8 cellular contexts compared by ENCODE assay signal in the genomic region with DNA sequence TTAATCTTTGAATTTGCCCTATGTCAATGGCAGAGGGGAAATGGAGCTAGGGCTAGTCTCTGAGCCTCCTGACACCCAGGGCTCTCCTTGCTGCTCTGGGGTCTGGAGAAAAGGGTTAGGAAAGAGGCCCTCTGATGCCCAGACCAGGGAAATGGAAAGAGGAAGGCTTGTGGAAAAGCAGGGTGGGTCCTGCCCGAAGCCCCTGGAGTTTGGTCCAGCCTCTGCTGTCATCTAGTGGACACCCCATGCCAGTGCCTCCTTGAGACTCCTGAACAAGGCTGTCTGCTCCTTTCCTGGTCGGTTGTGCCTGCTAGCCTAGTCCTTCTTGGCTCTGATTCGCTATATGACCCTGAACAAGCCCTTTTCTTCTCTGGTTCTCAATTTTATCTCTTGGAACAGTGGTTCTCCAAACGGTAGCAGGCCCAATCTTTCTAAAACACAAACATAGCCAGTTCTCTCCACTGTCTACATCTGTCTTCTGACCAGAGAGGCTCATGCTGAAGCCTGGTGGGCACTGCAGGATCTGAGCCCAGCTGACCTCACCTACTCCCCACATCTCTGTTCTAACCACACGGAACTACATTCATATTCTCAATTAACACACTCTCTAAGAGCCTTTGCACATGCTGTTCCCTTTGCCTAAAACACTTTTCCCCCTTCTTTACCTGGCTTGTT. TPM values are rescaled to one million over a fixed set of nuclear protein-coding genes. Genes with fewer than 3 reads are reported as not detected.
DNase-seq lines count a peak whose midpoint lies in the region; ATAC-seq and TF ChIP-seq lines count a peak whose summit lies in the region.

No MANE protein-coding gene starts in this region.

- peak overlapping the region; percentile 6 for H2AK5ac ChIP-seq in mesenchymal stem cell (ENCODE audit: low read length, severe bottlenecking)

- WGBS in mesenchymal stem cell = 9% methylated on average over 5 of the region's 5 CpGs
- WGBS in suprapubic skin = 23% methylated on average over 5 of the region's 5 CpGs

- H3K4me2 ChIP-seq in mesenchymal stem cell (ENCODE audit: low read length, poor library complexity, severe bottlenecking) = no peak overlapping the region

- peaks cover 31% of the 10 kb centered on the region for H3K27me3 Mint-ChIP-seq in WTC11 (ENCODE audit: low read depth)

- no peak for TF ChIP-seq POLR2A in suprapubic skin (IDR thresholded peaks at IDR 0.05)

- in situ Hi-C loops in GM13977 (cut with MboI; ENCODE audit: low pct_unique_long_range_greater_than_20kb, low sequenced_read_pairs, unreplicated experiment) = no loop called here

- H3K4me3 ChIP-seq in AG04449 (ENCODE audit: low read depth, low read length) (no peak overlapping the region), mesenchymal stem cell (ENCODE audit: insufficient read depth in 1 of 2, low read depth in 1 of 2, low read length in 2 of 2) (no peak overlapping the region), suprapubic skin (no peak overlapping the region)

- no peak overlapping the region for H2BK120ac ChIP-seq in mesenchymal stem cell (ENCODE audit: low read depth, low read length)

- no peak overlapping the region for H2BK15ac ChIP-seq in mesenchymal stem cell (ENCODE audit: low read depth, poor library complexity, severe bottlenecking)

- no peak overlapping the region for H3K4me3 Mint-ChIP-seq in WTC11

- H3K9me3 ChIP-seq in mesenchymal stem cell (ENCODE audit: control insufficient read depth, low read length) = peaks cover 7% of the 10 kb centered on the region
- no peaks in the 10 kb centered on the region for H3K9me3 ChIP-seq in suprapubic skin

- no peak overlapping the region for H3K27ac Mint-ChIP-seq in WTC11

- no peaks in the 10 kb centered on the region for H3K4me1 Mint-ChIP-seq in WTC11

- H4K8ac ChIP-seq in mesenchymal stem cell (ENCODE audit: low read length) = no peak overlapping the region

- no peaks in the 10 kb centered on the region for H3K27me3 ChIP-seq in mesenchymal stem cell (ENCODE audit: control insufficient read depth in 1 of 2, insufficient read depth in 1 of 2, low read length in 2 of 2)
- H3K27me3 ChIP-seq in suprapubic skin = no peaks in the 10 kb centered on the region

- ATAC-seq in WTC11 (peak; percentile 99), HG03354 (IDR thresholded peaks at IDR 0.05; ENCODE audit: poor library complexity, severe bottlenecking, unreplicated experiment) (no peak)

- H3K23ac ChIP-seq in mesenchymal stem cell (ENCODE audit: low read length in 2 of 2) = no peak overlapping the region

- no peak overlapping the region for H4K91ac ChIP-seq in mesenchymal stem cell (ENCODE audit: low read length)

- H2BK5ac ChIP-seq in mesenchymal stem cell (ENCODE audit: low read depth, low read length, poor library complexity, severe bottlenecking) = no peak overlapping the region

- H3K9me3 Mint-ChIP-seq in WTC11 = peaks cover 27% of the 10 kb centered on the region

- H3K36me3 Mint-ChIP-seq in WTC11 = peaks cover 3% of the 10 kb centered on the region; the same call in 1 of the 2 replicates

- H2BK12ac ChIP-seq in mesenchymal stem cell (ENCODE audit: low read length in 2 of 2) = no peak overlapping the region

- TF ChIP-seq CTCF in AG04449 (IDR thresholded peaks at IDR 0.05; ENCODE audit: insufficient read depth, low read length, missing control alignments) (peak; percentile 97), GM13977 (IDR thresholded peaks at IDR 0.05; ENCODE audit: extremely low read depth, insufficient read depth, missing control alignments) (peak; percentile 80), WTC11 (IDR thresholded peaks at IDR 0.05) (peak; percentile 79), suprapubic skin (IDR thresholded peaks at IDR 0.05) (peak; percentile 65 to 71)

- H3K36me3 ChIP-seq in mesenchymal stem cell (ENCODE audit: control insufficient read depth in 1 of 2, insufficient read depth in 2 of 2, low read depth in 1 of 2, low read length in 2 of 2) (no peaks in the 10 kb centered on the region), suprapubic skin (no peaks in the 10 kb centered on the region)

- H2AFZ ChIP-seq in mesenchymal stem cell (ENCODE audit: low read depth, low read length) = no peak overlapping the region

- no peaks in the 10 kb centered on the region for H3K4me1 ChIP-seq in mesenchymal stem cell (ENCODE audit: control insufficient read depth, insufficient read depth, low read depth, low read length)
- H3K4me1 ChIP-seq in suprapubic skin = peaks cover 7% of the 10 kb centered on the region

- POLR2A ChIA-PET in AG04449 (lab: Yijun Ruan, JAX) = no interaction called here
- POLR2A ChIA-PET in WTC11 (lab: Charles Lee) = no interaction called here

- DNase-seq in AG04449 (ENCODE audit: low read depth, low spot score) (no peak), GM13977 (ENCODE audit: low spot score) (peak; percentile 75), NCI-H2227 treated with DMSO at 0.1 percent for 48 hours (lab: John Stamatoyannopoulos, UW) (peak; percentile 63), WTC11 (ENCODE audit: low spot score) (peak; percentile 84), epidermal melanocyte (ENCODE audit: insufficient read length, low spot score) (peak; percentile 85), mesenchymal stem cell (peak; percentile 80), suprapubic skin (ENCODE audit: low spot score in 2 of 2) (peak in 1 of 2 donors; percentile 69)

- no peak overlapping the region for H3K18ac ChIP-seq in mesenchymal stem cell (ENCODE audit: low read depth in 1 of 2, low read length in 2 of 2)

- no peak overlapping the region for H3K14ac ChIP-seq in mesenchymal stem cell (ENCODE audit: low read length in 2 of 2)

- no peaks in the 10 kb centered on the region for H3K79me1 ChIP-seq in mesenchymal stem cell (replicated peaks; ENCODE audit: low read length, poor library complexity, severe bottlenecking)

- no peak overlapping the region for H3K27ac ChIP-seq in mesenchymal stem cell (ENCODE audit: low read length, poor library complexity, severe bottlenecking)
- H3K27ac ChIP-seq in suprapubic skin = no peak overlapping the region

- peak overlapping the region; percentile 62 for H3K9ac ChIP-seq in mesenchymal stem cell (ENCODE audit: low read length)

- no peak overlapping the region for H3K4ac ChIP-seq in mesenchymal stem cell (ENCODE audit: low read depth in 1 of 2, low read length in 2 of 2)

- no peak for TF ChIP-seq EP300 in suprapubic skin (IDR thresholded peaks at IDR 0.05)

- CTCF ChIA-PET in AG04449 (lab: Yijun Ruan, JAX) = interaction anchor here (0.7 to 16.4 kb wide), 31 partner anchors 8 to 386 kb away, joined by 3 to 160 read pairs (median 7); partner anchors contain the start of genes MORC2, PLA2G3, RNF185 and SELENOM
- CTCF ChIA-PET in WTC11 (lab: Charles Lee) = interaction anchor here (0.6 to 4.5 kb wide), 16 partner anchors 9 to 202 kb away, joined by 3 to 38 read pairs (median 4); partner anchors contain the start of genes MORC2, PLA2G3, RNF185 and SELENOM

TF ChIP-seq in WTC11, 78 proteins besides CTCF, POLR2A, EP300 and RAD21:
- TF ChIP-seq ZNF121 (CRISPR knock-in tag; IDR thresholded peaks at IDR 0.05) (0 out of 2 replicates have a peak, but pooled peaks have one; percentile 34), ZNF317 (CRISPR knock-in tag; IDR thresholded peaks at IDR 0.05; ENCODE audit: borderline replicate concordance, low read depth) (peak; percentile 99), SMAD3 (CRISPR knock-in tag; IDR thresholded peaks at IDR 0.05; ENCODE audit: borderline replicate concordance) (no peak), ETV6 (CRISPR knock-in tag; IDR thresholded peaks at IDR 0.05) (peak; percentile 58; the same call in 1 of the 2 replicates)
- TF ChIP-seq, protein P1, sequence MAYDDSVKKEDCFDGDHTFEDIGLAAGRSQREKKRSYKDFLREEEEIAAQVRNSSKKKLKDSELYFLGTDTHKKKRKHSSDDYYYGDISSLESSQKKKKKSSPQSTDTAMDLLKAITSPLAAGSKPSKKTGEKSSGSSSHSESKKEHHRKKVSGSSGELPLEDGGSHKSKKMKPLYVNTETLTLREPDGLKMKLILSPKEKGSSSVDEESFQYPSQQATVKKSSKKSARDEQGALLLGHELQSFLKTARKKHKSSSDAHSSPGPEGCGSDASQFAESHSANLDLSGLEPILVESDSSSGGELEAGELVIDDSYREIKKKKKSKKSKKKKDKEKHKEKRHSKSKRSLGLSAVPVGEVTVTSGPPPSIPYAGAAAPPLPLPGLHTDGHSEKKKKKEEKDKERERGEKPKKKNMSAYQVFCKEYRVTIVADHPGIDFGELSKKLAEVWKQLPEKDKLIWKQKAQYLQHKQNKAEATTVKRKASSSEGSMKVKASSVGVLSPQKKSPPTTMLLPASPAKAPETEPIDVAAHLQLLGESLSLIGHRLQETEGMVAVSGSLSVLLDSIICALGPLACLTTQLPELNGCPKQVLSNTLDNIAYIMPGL (CRISPR knock-in tag; IDR thresholded peaks at IDR 0.05) = no peak

RNA-seq across cellular contexts. Expression of gene PLA2G3, which starts 8.8 kb away (rescaled TPM):
- total RNA-seq in WTC11 (2021) = 14.7 to 18.3 TPM (median 15.1 TPM) in 3 replicates
- 1.2 TPM for polyA plus RNA-seq in mesenchymal stem cell (2013, experiment 1 of 2)
- 1.2 TPM for polyA plus RNA-seq in mesenchymal stem cell (2013, experiment 2 of 2)
- 1 to 10 TPM; 3.1 to 9.5 (median 7.6) TPM for total RNA-seq in suprapubic skin

RNA-seq across cellular contexts. Expression of gene RNF185, which starts 10.9 kb away (rescaled TPM):
- 18.0 to 19.8 TPM (median 18.0 TPM) in 3 replicates for total RNA-seq in WTC11 (2021)
- polyA plus RNA-seq in mesenchymal stem cell (2013, experiment 1 of 2) = 34.9 TPM
- polyA plus RNA-seq in mesenchymal stem cell (2013, experiment 2 of 2) = 35.2 TPM
- total RNA-seq in suprapubic skin = 10 to 100 TPM; 36.0 to 41.9 (median 38.9) TPM

RNA-seq across cellular contexts. Expression of gene INPP5J, which starts 26.3 kb away (rescaled TPM):
- 6.2 to 9.0 TPM (median 7.7 TPM) in 3 replicates for total RNA-seq in WTC11 (2021)
- polyA plus RNA-seq in mesenchymal stem cell (2013, experiment 1 of 2) = 2.2 TPM
- 2.2 TPM for polyA plus RNA-seq in mesenchymal stem cell (2013, experiment 2 of 2)
- 1 to 10 TPM in 3 of 4 donors, under 1 TPM in 1; 0.26 to 3.2 (median 2.5) TPM for total RNA-seq in suprapubic skin

RNA-seq across cellular contexts. Expression of gene SELENOM, which starts 41.7 kb away (rescaled TPM):
- 16.3 to 24.6 TPM (median 22.6 TPM) in 3 replicates for total RNA-seq in WTC11 (2021)
- 278 TPM for polyA plus RNA-seq in mesenchymal stem cell (2013, experiment 1 of 2)
- polyA plus RNA-seq in mesenchymal stem cell (2013, experiment 2 of 2) = 285 TPM
- total RNA-seq in suprapubic skin = 10 to 100 TPM; 37.4 to 72.1 (median 56.0) TPM
